Comparison of ENCODE assay signal across 1 cellular context in the genomic region with DNA sequence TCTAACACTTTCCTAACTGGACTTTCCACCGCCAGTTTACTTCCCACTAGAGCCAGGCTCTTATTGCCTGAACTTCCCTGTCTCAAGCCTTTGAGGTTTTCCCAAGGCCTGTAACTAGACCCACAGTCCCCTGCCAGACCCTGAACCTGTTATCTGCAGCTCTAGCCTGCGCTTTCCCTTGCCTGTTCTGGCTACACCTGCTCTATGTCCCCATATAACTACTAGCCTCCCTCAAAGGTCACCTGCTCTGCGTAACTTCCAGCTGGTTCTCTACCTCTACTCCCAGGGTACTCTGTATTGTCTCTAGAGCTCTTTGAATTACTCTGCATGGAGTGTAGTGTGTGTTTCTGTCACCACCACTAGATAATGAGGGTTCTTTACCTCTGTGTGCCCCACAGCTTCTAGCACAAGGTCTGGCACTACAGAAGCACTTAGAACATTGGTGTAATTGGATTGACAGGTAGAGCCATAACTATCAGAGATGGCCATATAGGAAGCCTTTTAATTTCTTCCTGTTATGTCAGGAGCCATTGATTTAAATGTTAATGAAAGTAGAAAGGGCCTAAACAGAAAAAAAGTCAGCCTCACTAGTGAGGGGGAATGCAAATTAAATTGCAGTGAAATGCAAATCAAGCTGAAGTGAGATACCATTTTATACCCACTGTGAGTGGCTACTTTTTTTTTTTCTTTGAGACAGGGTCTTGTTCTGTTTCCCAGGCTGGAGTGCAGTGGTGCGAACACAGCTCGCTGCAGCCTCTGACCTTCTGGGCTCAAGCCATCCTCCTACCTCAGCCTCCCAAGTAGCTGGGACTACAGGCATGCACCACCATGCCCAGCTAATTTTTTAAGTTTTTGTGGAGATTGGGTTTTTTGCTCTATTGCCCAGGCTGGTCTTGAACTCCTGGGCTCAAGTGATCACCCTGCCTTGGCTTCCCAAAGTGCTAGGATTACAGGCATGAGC.
TF ChIP-seq lines count a peak whose summit lies in the region.

No MANE protein-coding gene starts in this region.

TF ChIP-seq in A549, 52 proteins besides CTCF, POLR2A, EP300 and RAD21 (continued from another document):
- TF ChIP-seq HOXA7 (CRISPR knock-in tag; IDR thresholded peaks at IDR 0.05) = peak; percentile 62
- peak; percentile 74; the same call in 1 of the 2 replicates for TF ChIP-seq RARB (CRISPR knock-in tag; IDR thresholded peaks at IDR 0.05)
- peak; percentile 47; the same call in 1 of the 2 replicates for TF ChIP-seq TFCP2L1 (CRISPR knock-in tag; IDR thresholded peaks at IDR 0.05)
- peak; percentile 97 for TF ChIP-seq POLR2AphosphoS2 (conservative IDR thresholded peaks at IDR 0.05; ENCODE audit: low read length)
- no peak for TF ChIP-seq NR3C1 (IDR thresholded peaks at IDR 0.05)
- TF ChIP-seq HOXB5 (CRISPR knock-in tag; IDR thresholded peaks at IDR 0.05) = no peak
- TF ChIP-seq, protein P1, sequence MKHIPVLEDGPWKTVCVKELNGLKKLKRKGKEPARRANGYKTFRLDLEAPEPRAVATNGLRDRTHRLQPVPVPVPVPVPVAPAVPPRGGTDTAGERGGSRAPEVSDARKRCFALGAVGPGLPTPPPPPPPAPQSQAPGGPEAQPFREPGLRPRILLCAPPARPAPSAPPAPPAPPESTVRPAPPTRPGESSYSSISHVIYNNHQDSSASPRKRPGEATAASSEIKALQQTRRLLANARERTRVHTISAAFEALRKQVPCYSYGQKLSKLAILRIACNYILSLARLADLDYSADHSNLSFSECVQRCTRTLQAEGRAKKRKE (CRISPR knock-in tag; IDR thresholded peaks at IDR 0.05; ENCODE audit: low read depth) = peak; percentile 51; the same call in 1 of the 2 replicates
- TF ChIP-seq NFE2L2 (conservative IDR thresholded peaks at IDR 0.05; ENCODE audit: low read length) = no peak
- TF ChIP-seq, protein P2, sequence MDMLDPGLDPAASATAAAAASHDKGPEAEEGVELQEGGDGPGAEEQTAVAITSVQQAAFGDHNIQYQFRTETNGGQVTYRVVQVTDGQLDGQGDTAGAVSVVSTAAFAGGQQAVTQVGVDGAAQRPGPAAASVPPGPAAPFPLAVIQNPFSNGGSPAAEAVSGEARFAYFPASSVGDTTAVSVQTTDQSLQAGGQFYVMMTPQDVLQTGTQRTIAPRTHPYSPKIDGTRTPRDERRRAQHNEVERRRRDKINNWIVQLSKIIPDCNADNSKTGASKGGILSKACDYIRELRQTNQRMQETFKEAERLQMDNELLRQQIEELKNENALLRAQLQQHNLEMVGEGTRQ (IDR thresholded peaks at IDR 0.05) = no peak
TF ChIP-seq in A549: peak in this region for 6.
